Comparison of ENCODE assay signal across 8 cellular contexts in genomic region chr14:21103165-21103709, GRCh38. TPM values are rescaled to one million over a fixed set of nuclear protein-coding genes. Genes with fewer than 3 reads are reported as not detected.
DNase-seq lines count a peak whose midpoint lies in the region; ATAC-seq and TF ChIP-seq lines count a peak whose summit lies in the region.

No MANE protein-coding gene starts in this region.

- POLR2A ChIA-PET in A673 (lab: Charles Lee; ENCODE audit: low non-redundant PET), result no interaction called here

- H4K8ac ChIP-seq in mesenchymal stem cell (ENCODE audit: low read length), result peak overlapping the region; percentile 33

- H3K9me3 ChIP-seq in A673 (ENCODE audit: low read depth, low read length, poor library complexity, severe bottlenecking) (no peaks in the 10 kb centered on the region), HAP-1 (no peaks in the 10 kb centered on the region), ascending aorta (no peaks in the 10 kb centered on the region), mesenchymal stem cell (ENCODE audit: control insufficient read depth, low read length) (no peaks in the 10 kb centered on the region), aorta (ENCODE audit: control insufficient read depth, low read length) (no peaks in the 10 kb centered on the region)

- no peak overlapping the region for H2BK5ac ChIP-seq in mesenchymal stem cell (ENCODE audit: low read depth, low read length, poor library complexity, severe bottlenecking)

- H3K4ac ChIP-seq in mesenchymal stem cell (ENCODE audit: low read depth in 1 of 2, low read length in 2 of 2), result no peak overlapping the region

- no peak overlapping the region for H3K14ac ChIP-seq in mesenchymal stem cell (ENCODE audit: low read length in 2 of 2)

- no peak overlapping the region for H2BK12ac ChIP-seq in mesenchymal stem cell (ENCODE audit: low read length in 2 of 2)

- H3K27me3 ChIP-seq in A673 (replicated peaks; ENCODE audit: insufficient read depth, low read depth, low read length, poor library complexity), result no peaks in the 10 kb centered on the region
- no peaks in the 10 kb centered on the region for H3K27me3 ChIP-seq in HAP-1 (ENCODE audit: low read depth)
- no peaks in the 10 kb centered on the region for H3K27me3 ChIP-seq in ascending aorta
- H3K27me3 ChIP-seq in mesenchymal stem cell (ENCODE audit: control insufficient read depth in 1 of 2, insufficient read depth in 1 of 2, low read length in 2 of 2), result no peaks in the 10 kb centered on the region
- no peaks in the 10 kb centered on the region for H3K27me3 ChIP-seq in aorta (ENCODE audit: control insufficient read depth in 1 of 2, insufficient read depth in 2 of 2, low read length in 1 of 2)

- no peak overlapping the region for H2BK120ac ChIP-seq in mesenchymal stem cell (ENCODE audit: low read depth, low read length)

- BruUV-seq in A673 (replicated peaks; lab: Mats Ljungman, UMichigan), result TSS peak; percentile 62

- peaks cover 12% of the 10 kb centered on the region for H3K79me1 ChIP-seq in mesenchymal stem cell (replicated peaks; ENCODE audit: low read length, poor library complexity, severe bottlenecking)

- H3K4me3 ChIP-seq in A673 (ENCODE audit: low read depth, low read length, poor library complexity, severe bottlenecking), result peak overlapping the region; percentile 92
- peak overlapping the region; percentile 54 for H3K4me3 ChIP-seq in HAP-1
- H3K4me3 ChIP-seq in ascending aorta, result peak overlapping the region; percentile 67 to 73
- H3K4me3 ChIP-seq in mesenchymal stem cell (ENCODE audit: insufficient read depth in 1 of 2, low read depth in 1 of 2, low read length in 2 of 2), result peak overlapping the region in 1 of 2 experiments; percentile 93
- H3K4me3 ChIP-seq in aorta (ENCODE audit: low read length in 2 of 2), result no peak overlapping the region

- ATAC-seq in HG03108 (IDR thresholded peaks at IDR 0.05; ENCODE audit: unreplicated experiment) (no peak), aorta (ENCODE audit: low FRiP score) (no peak)

- H3K23ac ChIP-seq in mesenchymal stem cell (ENCODE audit: low read length in 2 of 2), result no peak overlapping the region

- H3K4me1 ChIP-seq in A673 (ENCODE audit: insufficient read depth, low read length, poor library complexity, severe bottlenecking) (peaks cover 30% of the 10 kb centered on the region), HAP-1 (peaks cover 37% of the 10 kb centered on the region), ascending aorta (peaks cover 3 to 22% of the 10 kb centered on the region in 2 donors), mesenchymal stem cell (ENCODE audit: control insufficient read depth, insufficient read depth, low read depth, low read length) (peaks cover 25% of the 10 kb centered on the region), aorta (ENCODE audit: control insufficient read depth in 1 of 2, insufficient read depth in 2 of 2, low read length in 2 of 2) (no peaks in the 10 kb centered on the region)

- H3K18ac ChIP-seq in mesenchymal stem cell (ENCODE audit: low read depth in 1 of 2, low read length in 2 of 2), result no peak overlapping the region

- H2BK15ac ChIP-seq in mesenchymal stem cell (ENCODE audit: low read depth, poor library complexity, severe bottlenecking), result no peak overlapping the region

- CTCF ChIA-PET in A673 (lab: Charles Lee), result interaction anchor here (2.2 to 3.9 kb wide), 5 partner anchors 9 to 88 kb away, joined by 8 to 55 read pairs (median 23); partner anchors contain the start of gene ARHGEF40

- in situ Hi-C loops in HAP-1 (cut with MboI; ENCODE audit: low sequenced_read_pairs), result loop anchor here (5.0 kb wide), 1 partner anchor 81 kb away; no protein-coding TSS in a partner anchor

- peak overlapping the region; percentile 100 for H3K27ac ChIP-seq in A673 (ENCODE audit: low read depth, low read length, poor library complexity, severe bottlenecking)
- peak overlapping the region; percentile 97 for H3K27ac ChIP-seq in ascending aorta
- H3K27ac ChIP-seq in mesenchymal stem cell (ENCODE audit: low read length, poor library complexity, severe bottlenecking), result no peak overlapping the region
- no peak overlapping the region for H3K27ac ChIP-seq in aorta (ENCODE audit: low read depth in 1 of 2, low read length in 2 of 2)

- WGBS in mesenchymal stem cell, result 5% methylated on average over 14 of the region's 15 CpGs
- 1 to 2% methylated on average over 15 of the region's 15 CpGs for WGBS in aorta, 2 donors

- no peak overlapping the region for H4K91ac ChIP-seq in mesenchymal stem cell (ENCODE audit: low read length)

- peak overlapping the region; percentile 99 for H3K9ac ChIP-seq in mesenchymal stem cell (ENCODE audit: low read length)

- peak overlapping the region; percentile 35 for H3K4me2 ChIP-seq in mesenchymal stem cell (ENCODE audit: low read length, poor library complexity, severe bottlenecking)

- peak overlapping the region; percentile 36 for H2AFZ ChIP-seq in mesenchymal stem cell (ENCODE audit: low read depth, low read length)

- H3K36me3 ChIP-seq in A673 (ENCODE audit: insufficient read depth, low read length, poor library complexity, severe bottlenecking) (no peaks in the 10 kb centered on the region), HAP-1 (replicated peaks) (no peaks in the 10 kb centered on the region), ascending aorta (no peaks in the 10 kb centered on the region), mesenchymal stem cell (ENCODE audit: control insufficient read depth in 1 of 2, insufficient read depth in 2 of 2, low read depth in 1 of 2, low read length in 2 of 2) (no peaks in the 10 kb centered on the region), aorta (ENCODE audit: control insufficient read depth in 1 of 2, insufficient read depth in 2 of 2, low read length in 1 of 2) (no peaks in the 10 kb centered on the region)

- H2AK5ac ChIP-seq in mesenchymal stem cell (ENCODE audit: low read length, severe bottlenecking), result peak overlapping the region; percentile 37

- DNase-seq in A673 (ENCODE audit: low spot score) (no peak), HAP-1 (ENCODE audit: low spot score in 2 of 2) (no peak), ascending aorta (ENCODE audit: low spot score in 2 of 2) (no peak), mesenchymal stem cell (no peak), putamen (ENCODE audit: low spot score) (no peak), aorta (no peak)
- DNase-seq in NK-92 treated with Interleukin-12 subunit alpha and Interleukin-12 subunit beta, amount 100 ng/mL, for 24 hours (lab: John Stamatoyannopoulos, UW), result no peak

- no peak for TF ChIP-seq CTCF in A673 (conservative IDR thresholded peaks at IDR 0.05; ENCODE audit: low read depth, low read length)
- TF ChIP-seq CTCF in ascending aorta (IDR thresholded peaks at IDR 0.05), result peak in 1 of 3 experiments; percentile 86

- intact Hi-C loops in A673 (cut with micrococcal nuclease; ENCODE audit: unreplicated experiment) (no loop called here), ascending aorta (cut with DNase I) (loop anchor here (5.0 to 10.0 kb wide), 2 partner anchors 282 to 421 kb away; partner anchors contain the start of genes RNASE4 and SUPT16H), aorta (cut with DNase I) (no loop called here)

RNA-seq across cellular contexts. Expression of gene TMEM253, which starts 2.4 kb away (rescaled TPM):
- total RNA-seq in A673 (2021) (0.48 and 0.49 TPM in 2 replicates), ascending aorta (not detected), aorta (not detected)
- polyA plus RNA-seq in mesenchymal stem cell (2013, experiment 1 of 2), result 0.46 TPM
- 0.40 TPM for polyA plus RNA-seq in mesenchymal stem cell (2013, experiment 2 of 2)
- 1 to 10 TPM in 1 of 2 donors, under 1 TPM in 1; 0.64 to 6.4 TPM for polyA plus RNA-seq in aorta

RNA-seq across cellular contexts. Expression of gene ZNF219, which starts 4.8 kb away (rescaled TPM):
- total RNA-seq in A673 (2021) (78.0 and 84.6 TPM in 2 replicates), ascending aorta (62.9 TPM), aorta (10 to 100 TPM; 33.0 to 41.3 TPM)
- polyA plus RNA-seq in mesenchymal stem cell (2013, experiment 1 of 2), result 13.0 TPM
- 11.8 TPM for polyA plus RNA-seq in mesenchymal stem cell (2013, experiment 2 of 2)
- 10 to 100 TPM; 24.5 to 39.4 TPM for polyA plus RNA-seq in aorta

RNA-seq across cellular contexts. Expression of gene ARHGEF40, which starts 33.1 kb away (rescaled TPM):
- total RNA-seq in A673 (2021) (89.6 and 94.1 TPM in 2 replicates), ascending aorta (64.8 TPM), aorta (10 to 100 TPM; 40.5 to 68.3 TPM)
- 30.1 TPM for polyA plus RNA-seq in mesenchymal stem cell (2013, experiment 1 of 2)
- 27.5 TPM for polyA plus RNA-seq in mesenchymal stem cell (2013, experiment 2 of 2)
- 10 to 100 TPM in 1 of 2 donors, 1 to 10 TPM in 1; 5.4 to 24.3 TPM for polyA plus RNA-seq in aorta

RNA-seq across cellular contexts. Expression of gene RNASE8, which starts 45.6 kb away (rescaled TPM):
- total RNA-seq in A673 (2021), result not detected in 2 replicates
- not detected for total RNA-seq in ascending aorta
- polyA plus RNA-seq in mesenchymal stem cell (2013, experiment 1 of 2), result not detected
- polyA plus RNA-seq in mesenchymal stem cell (2013, experiment 2 of 2), result not detected
- not detected for total RNA-seq in aorta
- under 1 TPM in 1 of 2 donors, not detected in 1; 1.00 TPM for polyA plus RNA-seq in aorta

RNA-seq across cellular contexts. Expression of gene OR5AU1, which starts 52.6 kb away (rescaled TPM):
- total RNA-seq in A673 (2021) (not detected in 2 replicates), ascending aorta (not detected), aorta (not detected)
- not detected for polyA plus RNA-seq in mesenchymal stem cell (2013, experiment 1 of 2)
- not detected for polyA plus RNA-seq in mesenchymal stem cell (2013, experiment 2 of 2)
- polyA plus RNA-seq in aorta, result not detected

Comparison
In these comparisons a context has a peak if more than half of its experiments do, and no peak if none do; other contexts are left out.
1. H3K27ac ChIP-seq: peak in A673 (single experiment) and ascending aorta (2 of 2); none in mesenchymal stem cell (single experiment) and aorta (0 of 2).
2. H3K4me3 ChIP-seq: peak in A673 (single experiment), HAP-1 (single experiment) and ascending aorta (2 of 2); none in aorta (0 of 2).